In genomic region chr2:368386-368785, GRCh38 we compare ENCODE assay signal across 19 cellular contexts.
"Had no signal": no experiment of that assay in that cellular context is flagged by ENCODE, and none has a peak within 500 bp of the region (broad histone marks: within the 10 kb centered on the region; RNA-seq: fewer than 3 reads in every experiment).

No MANE protein-coding gene starts in this region.

- H3K4me1 ChIP-seq: foreskin keratinocyte, parathyroid adenoma, testis, upper lobe of right lung, vagina had no signal

- H3K27me3 ChIP-seq: foreskin keratinocyte, hepatocyte, testis, tibial nerve, upper lobe of right lung, vagina had no signal

- ATAC-seq: foreskin keratinocyte; naive thymus-derived CD4-positive, alpha-beta T cell; sciatic nerve; stimulated activated naive B cell treated with anti-CD40 and anti-IgM and Interleukin-4, amounts not matched to agents 10 μg/mL and 1 μg/mL and 100 μg/mL, for 72 hours; stimulated activated naive CD8-positive, alpha-beta T cell treated with anti-CD3 and anti-CD28 coated beads, Interleukin-15, amount 100 ng/mL, for 72 hours; upper lobe of right lung had no signal

- H3K36me3 ChIP-seq: tibial nerve, upper lobe of right lung, vagina had no signal

- H2AFZ ChIP-seq: hepatocyte, parathyroid adenoma had no signal

- H3K9me3 ChIP-seq: testis, upper lobe of right lung, vagina had no signal

- H3K27ac ChIP-seq: coronary artery, foreskin keratinocyte, hepatocyte, parathyroid adenoma, testis, tibial nerve, upper lobe of right lung, vagina had no signal

- DNase-seq: effector CD4-positive, alpha-beta T cell; endodermal cell; erythroblast; foreskin keratinocyte; kidney glomerular epithelial cell; mammary epithelial cell; naive thymus-derived CD4-positive, alpha-beta T cell; stimulated activated CD4-positive, alpha-beta T cell treated with anti-CD3 and anti-CD28 coated beads, Interleukin-2, amount 100 ng/mL, for 24 hours; stimulated activated CD4-positive, alpha-beta T cell treated with anti-CD3 and anti-CD28 coated beads, Interleukin-4, amount 100 ng/mL, for 4 hours; stimulated activated naive B cell treated with anti-CD40 and anti-IgM and Interleukin-4, amounts not matched to agents 10 μg/mL and 1 μg/mL and 100 μg/mL, for 72 hours; stimulated activated naive CD8-positive, alpha-beta T cell treated with anti-CD3 and anti-CD28 coated beads, Interleukin-15, amount 100 ng/mL, for 72 hours; testis; upper lobe of right lung had no signal

- H3K4me2 ChIP-seq: hepatocyte had no signal

- H3K36me3 Mint-ChIP-seq: stimulated activated naive B cell treated with anti-CD40 and anti-IgM and Interleukin-4, amounts not matched to agents 10 μg/mL and 1 μg/mL and 100 μg/mL, for 72 hours had no signal

- H3K4me3 Mint-ChIP-seq: endodermal cell; naive thymus-derived CD4-positive, alpha-beta T cell; stimulated activated naive B cell treated with anti-CD40 and anti-IgM and Interleukin-4, amounts not matched to agents 10 μg/mL and 1 μg/mL and 100 μg/mL, for 72 hours; stimulated activated naive CD8-positive, alpha-beta T cell treated with anti-CD3 and anti-CD28 coated beads, Interleukin-15, amount 100 ng/mL, for 72 hours had no signal

- H3K4me3 ChIP-seq: coronary artery, hepatocyte, testis, tibial nerve, upper lobe of right lung, vagina had no signal

- H3K9ac ChIP-seq: parathyroid adenoma had no signal

- H3K4me1 Mint-ChIP-seq: endodermal cell; stimulated activated naive B cell treated with anti-CD40 and anti-IgM and Interleukin-4, amounts not matched to agents 10 μg/mL and 1 μg/mL and 100 μg/mL, for 72 hours had no signal

- H3K79me2 ChIP-seq: hepatocyte, parathyroid adenoma had no signal

- H3K27ac Mint-ChIP-seq: endodermal cell; stimulated activated naive B cell treated with anti-CD40 and anti-IgM and Interleukin-4, amounts not matched to agents 10 μg/mL and 1 μg/mL and 100 μg/mL, for 72 hours; stimulated activated naive CD8-positive, alpha-beta T cell treated with anti-CD3 and anti-CD28 coated beads, Interleukin-15, amount 100 ng/mL, for 72 hours had no signal
